In genomic region chrX:115970718-115971117, GRCh38 we compare ENCODE assay signal across 2 cellular contexts.
TF ChIP-seq lines count a peak whose summit lies in the region.

No MANE protein-coding gene starts in this region.

TF ChIP-seq in liver, 16 proteins besides CTCF, POLR2A, EP300 and RAD21 (continued from another document):
- no peak for TF ChIP-seq ZBTB33 (IDR thresholded peaks at IDR 0.05)
- peak; percentile 14 for TF ChIP-seq FOXA2 (IDR thresholded peaks at IDR 0.05)
- TF ChIP-seq, protein P1, sequence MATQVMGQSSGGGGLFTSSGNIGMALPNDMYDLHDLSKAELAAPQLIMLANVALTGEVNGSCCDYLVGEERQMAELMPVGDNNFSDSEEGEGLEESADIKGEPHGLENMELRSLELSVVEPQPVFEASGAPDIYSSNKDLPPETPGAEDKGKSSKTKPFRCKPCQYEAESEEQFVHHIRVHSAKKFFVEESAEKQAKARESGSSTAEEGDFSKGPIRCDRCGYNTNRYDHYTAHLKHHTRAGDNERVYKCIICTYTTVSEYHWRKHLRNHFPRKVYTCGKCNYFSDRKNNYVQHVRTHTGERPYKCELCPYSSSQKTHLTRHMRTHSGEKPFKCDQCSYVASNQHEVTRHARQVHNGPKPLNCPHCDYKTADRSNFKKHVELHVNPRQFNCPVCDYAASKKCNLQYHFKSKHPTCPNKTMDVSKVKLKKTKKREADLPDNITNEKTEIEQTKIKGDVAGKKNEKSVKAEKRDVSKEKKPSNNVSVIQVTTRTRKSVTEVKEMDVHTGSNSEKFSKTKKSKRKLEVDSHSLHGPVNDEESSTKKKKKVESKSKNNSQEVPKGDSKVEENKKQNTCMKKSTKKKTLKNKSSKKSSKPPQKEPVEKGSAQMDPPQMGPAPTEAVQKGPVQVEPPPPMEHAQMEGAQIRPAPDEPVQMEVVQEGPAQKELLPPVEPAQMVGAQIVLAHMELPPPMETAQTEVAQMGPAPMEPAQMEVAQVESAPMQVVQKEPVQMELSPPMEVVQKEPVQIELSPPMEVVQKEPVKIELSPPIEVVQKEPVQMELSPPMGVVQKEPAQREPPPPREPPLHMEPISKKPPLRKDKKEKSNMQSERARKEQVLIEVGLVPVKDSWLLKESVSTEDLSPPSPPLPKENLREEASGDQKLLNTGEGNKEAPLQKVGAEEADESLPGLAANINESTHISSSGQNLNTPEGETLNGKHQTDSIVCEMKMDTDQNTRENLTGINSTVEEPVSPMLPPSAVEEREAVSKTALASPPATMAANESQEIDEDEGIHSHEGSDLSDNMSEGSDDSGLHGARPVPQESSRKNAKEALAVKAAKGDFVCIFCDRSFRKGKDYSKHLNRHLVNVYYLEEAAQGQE (IDR thresholded peaks at IDR 0.05), result peak; percentile 36
- TF ChIP-seq TAF1 (conservative IDR thresholded peaks at IDR 0.05), result no peak

TF ChIP-seq in HepG2, 621 proteins besides CTCF, POLR2A, EP300 and RAD21 (continued from another document):
- no peak for TF ChIP-seq ZNF407 (CRISPR knock-in tag; IDR thresholded peaks at IDR 0.05; ENCODE audit: not compliant biosample characterization)
- TF ChIP-seq ZNF225 (CRISPR knock-in tag; IDR thresholded peaks at IDR 0.05), result no peak
- TF ChIP-seq FOXJ3 (CRISPR knock-in tag; IDR thresholded peaks at IDR 0.05; ENCODE audit: borderline replicate concordance), result no peak
- TF ChIP-seq ZNF543 (CRISPR knock-in tag; IDR thresholded peaks at IDR 0.05), result no peak
- TF ChIP-seq E2F1 (CRISPR knock-in tag; IDR thresholded peaks at IDR 0.05), result no peak
- TF ChIP-seq ZNF121 (CRISPR knock-in tag; IDR thresholded peaks at IDR 0.05), result no peak
- no peak for TF ChIP-seq ZNF430 (CRISPR knock-in tag; IDR thresholded peaks at IDR 0.05)
- no peak for TF ChIP-seq ZNF138 (CRISPR knock-in tag; IDR thresholded peaks at IDR 0.05; ENCODE audit: low read depth)
